Comparison of ENCODE assay signal across 29 cellular contexts in the genomic region with DNA sequence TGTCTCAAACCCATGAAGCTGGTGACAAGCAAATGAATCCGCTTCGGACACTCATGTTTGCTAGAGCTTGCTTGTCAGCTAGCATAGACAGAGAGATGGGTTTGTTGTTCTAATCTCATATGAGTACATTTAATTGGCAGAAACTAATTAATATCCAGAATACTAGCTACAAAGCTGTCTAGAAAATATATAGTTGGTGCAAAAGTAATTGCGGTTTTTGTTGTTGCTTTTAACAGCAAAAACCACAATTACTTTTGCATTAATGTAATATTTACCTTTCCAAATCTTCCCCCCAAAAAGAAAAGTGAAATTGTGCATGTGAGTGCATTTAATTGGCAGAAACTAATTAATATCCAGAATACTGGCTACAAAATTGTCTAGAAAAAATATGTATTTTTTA.
"Had no signal": no experiment of that assay in that cellular context is flagged by ENCODE, and none has a peak within 500 bp of the region (broad histone marks: within the 10 kb centered on the region; RNA-seq: fewer than 3 reads in every experiment).

No MANE protein-coding gene starts in this region.

- H3K27me3 ChIP-seq: colonic mucosa, esophagus muscularis mucosa, esophagus squamous epithelium, foreskin keratinocyte, gastrocnemius medialis, gastroesophageal sphincter had no signal

- H3K9me3 ChIP-seq: colonic mucosa, esophagus muscularis mucosa, esophagus squamous epithelium, gastrocnemius medialis, gastroesophageal sphincter, heart left ventricle, heart right ventricle had no signal

- H3K4me3 ChIP-seq: colonic mucosa, coronary artery, dorsolateral prefrontal cortex, esophagus muscularis mucosa, esophagus squamous epithelium, gastrocnemius medialis, gastroesophageal sphincter, heart left ventricle, heart right ventricle had no signal

- H3K27ac ChIP-seq: colonic mucosa, coronary artery, dorsolateral prefrontal cortex, epithelial cell of prostate, esophagus muscularis mucosa, esophagus squamous epithelium, foreskin keratinocyte, gastrocnemius medialis, gastroesophageal sphincter, heart left ventricle, heart right ventricle had no signal

- H3K27ac Mint-ChIP-seq: dendritic cell treated with granulocyte-macrophage colony-stimulating factor and Interleukin-4, amounts not matched to agents 40 ng/mL and 50 ng/mL, for 4 days; effector memory CD8-positive, alpha-beta T cell; endodermal cell had no signal

- H3K36me3 ChIP-seq: colonic mucosa, esophagus muscularis mucosa, esophagus squamous epithelium, gastrocnemius medialis, gastroesophageal sphincter, heart left ventricle, heart right ventricle had no signal

- DNase-seq: colonic mucosa; cortex of kidney; dermis blood vessel endothelial cell; dorsolateral prefrontal cortex; effector CD4-positive, alpha-beta T cell; effector CD8-positive, alpha-beta T cell; effector memory CD4-positive, alpha-beta T cell; effector memory CD8-positive, alpha-beta T cell; endodermal cell; erythroblast; esophagus squamous epithelium; foreskin fibroblast; foreskin keratinocyte; foreskin melanocyte; gastrocnemius medialis; glutamatergic neuron; head of caudate nucleus; heart left ventricle; heart right ventricle had no signal

- ATAC-seq: effector memory CD8-positive, alpha-beta T cell; esophagus mucosa; foreskin keratinocyte; gastrocnemius medialis; gastroesophageal sphincter; heart left ventricle; heart right ventricle had no signal

- H3K9me3 Mint-ChIP-seq: endodermal cell had no signal

- FAIRE-seq: colon, endometrium, endothelial cell of umbilical vein, frontal cortex had no signal

- H3K4me1 ChIP-seq: colonic mucosa, esophagus muscularis mucosa, esophagus squamous epithelium, foreskin keratinocyte, gastrocnemius medialis, gastroesophageal sphincter, heart left ventricle, heart right ventricle had no signal
